9 cellular contexts compared by ENCODE assay signal in the genomic region with DNA sequence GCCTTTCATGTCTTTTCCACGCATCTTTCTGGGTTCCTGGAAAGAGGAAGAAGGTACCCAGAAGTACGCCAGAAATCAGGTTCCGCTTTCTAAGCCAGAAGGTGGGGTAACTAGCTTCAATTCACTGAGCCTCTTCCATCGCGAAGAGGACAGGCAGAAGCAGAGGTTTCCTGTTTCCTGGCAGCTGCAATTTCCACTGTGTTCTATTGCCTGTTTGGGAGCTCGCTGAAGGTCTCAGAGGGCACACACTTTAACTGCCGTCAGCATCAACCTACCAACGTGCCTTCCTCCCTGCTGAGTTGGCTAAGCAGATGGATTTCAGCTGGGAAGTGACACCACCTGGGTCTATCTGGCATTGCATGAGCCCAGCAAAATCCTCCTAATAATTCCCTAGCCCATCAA. TPM values are rescaled to one million over a fixed set of nuclear protein-coding genes. Genes with fewer than 3 reads are reported as not detected.
DNase-seq lines count a peak whose midpoint lies in the region; ATAC-seq and TF ChIP-seq lines count a peak whose summit lies in the region.
"Had no signal": no experiment of that assay in that cellular context is flagged by ENCODE, and none has a peak within 500 bp of the region (broad histone marks: within the 10 kb centered on the region; RNA-seq: fewer than 3 reads in every experiment).

No MANE protein-coding gene starts in this region.

- H3K9me3 ChIP-seq in SK-N-SH = no peaks in the 10 kb centered on the region

- H3K4me3 Mint-ChIP-seq in stimulated activated memory B cell treated with anti-CD40 and anti-IgM and Interleukin-4, amounts not matched to agents 10 μg/mL and 1 μg/mL and 100 μg/mL, for 72 hours = peak overlapping the region; percentile 51
- H3K4me3 Mint-ChIP-seq: brain had no signal

- peak overlapping the region; percentile 86 for H3K27ac Mint-ChIP-seq in stimulated activated memory B cell treated with anti-CD40 and anti-IgM and Interleukin-4, amounts not matched to agents 10 μg/mL and 1 μg/mL and 100 μg/mL, for 72 hours

- H3K27me3 Mint-ChIP-seq in stimulated activated memory B cell treated with anti-CD40 and anti-IgM and Interleukin-4, amounts not matched to agents 10 μg/mL and 1 μg/mL and 100 μg/mL, for 72 hours = no peaks in the 10 kb centered on the region

- H4K20me1 ChIP-seq in SK-N-SH (ENCODE audit: insufficient read depth) = no peaks in the 10 kb centered on the region

- DNase-seq in GDM1 (lab: John Stamatoyannopoulos, UW) = peak; percentile 94
- peak; percentile 25 for DNase-seq in LNCaP clone FGC (ENCODE audit: low read depth)
- no peak for DNase-seq in SK-N-SH
- DNase-seq in glomerular visceral epithelial cell (ENCODE audit: extremely low spot score) = peak; percentile 65
- DNase-seq in globus pallidus (ENCODE audit: low spot score) = no peak

- H3K9me3 Mint-ChIP-seq in stimulated activated memory B cell treated with anti-CD40 and anti-IgM and Interleukin-4, amounts not matched to agents 10 μg/mL and 1 μg/mL and 100 μg/mL, for 72 hours = no peaks in the 10 kb centered on the region
- H3K9me3 Mint-ChIP-seq: brain had no signal

- H3K4me1 ChIP-seq in SK-N-SH (ENCODE audit: control insufficient read depth in 1 of 2, insufficient read depth in 2 of 2, low read depth in 1 of 2, low read length in 1 of 2) = no peaks in the 10 kb centered on the region

- H3K27ac ChIP-seq in 22Rv1 = no peak overlapping the region
- no peak overlapping the region for H3K27ac ChIP-seq in SK-N-SH (ENCODE audit: low read depth in 2 of 2, low read length in 1 of 2)

- no peak for TF ChIP-seq EP300 in SK-N-SH (IDR thresholded peaks at IDR 0.05; ENCODE audit: borderline replicate concordance in 1 of 2, low read depth in 1 of 2, low read length in 1 of 2)

- no peaks in the 10 kb centered on the region for H3K9me2 ChIP-seq in SK-N-SH

- no peak overlapping the region for H3K9ac ChIP-seq in SK-N-SH

- H3K4me1 Mint-ChIP-seq in stimulated activated memory B cell treated with anti-CD40 and anti-IgM and Interleukin-4, amounts not matched to agents 10 μg/mL and 1 μg/mL and 100 μg/mL, for 72 hours = peaks cover 31% of the 10 kb centered on the region

- TF ChIP-seq RAD21 in SK-N-SH (IDR thresholded peaks at IDR 0.05; ENCODE audit: low read length) = no peak

- H3K36me3 Mint-ChIP-seq in stimulated activated memory B cell treated with anti-CD40 and anti-IgM and Interleukin-4, amounts not matched to agents 10 μg/mL and 1 μg/mL and 100 μg/mL, for 72 hours = peaks cover 55% of the 10 kb centered on the region
- H3K36me3 Mint-ChIP-seq: brain had no signal

- H3F3A ChIP-seq in SK-N-SH (replicated peaks; ENCODE audit: insufficient read depth) = no peaks in the 10 kb centered on the region

- POLR2A ChIA-PET in SK-N-SH (lab: Yijun Ruan, JAX) = no interaction called here

- H3K4me2 ChIP-seq in SK-N-SH = no peak overlapping the region

- no peaks in the 10 kb centered on the region for H3K27me3 ChIP-seq in SK-N-SH (ENCODE audit: insufficient read depth)

- TF ChIP-seq CTCF in 22Rv1 (IDR thresholded peaks at IDR 0.05) (peak; percentile 43), LNCaP clone FGC (IDR thresholded peaks at IDR 0.05; ENCODE audit: control insufficient read depth, extremely low read depth, insufficient read depth) (peak; percentile 67), SK-N-SH (IDR thresholded peaks at IDR 0.05) (peak; percentile 22; the same call in 1 of the 2 replicates)

- CTCF ChIA-PET in SK-N-SH (lab: Yijun Ruan, JAX) = interaction anchor here (0.8 to 1.6 kb wide), 4 partner anchors 10 to 353 kb away, joined by 3 to 6 read pairs (median 4); no protein-coding TSS in a partner anchor

- WGBS in SK-N-SH (ENCODE audit: low lambda C conversion rate) = 90% methylated on average over 6 of the region's 8 CpGs

- H3K4me3 ChIP-seq in LNCaP clone FGC (ENCODE audit: low read depth, low read length) (no peak overlapping the region), SK-N-SH (ENCODE audit: low read depth in 2 of 2, low read length in 1 of 2) (no peak overlapping the region)

- H3K36me3 ChIP-seq in SK-N-SH (replicated peaks in 1 of 2; ENCODE audit: control insufficient read depth in 1 of 2, insufficient read depth in 2 of 2, low read length in 1 of 2) = no peaks in the 10 kb centered on the region

- no peaks in the 10 kb centered on the region for H3K79me2 ChIP-seq in SK-N-SH (ENCODE audit: insufficient read depth)

- peak; percentile 86 for ATAC-seq in stimulated activated memory B cell treated with anti-CD40 and anti-IgM and Interleukin-4, amounts not matched to agents 10 μg/mL and 1 μg/mL and 100 μg/mL, for 72 hours
- ATAC-seq in GM21723 (IDR thresholded peaks at IDR 0.05; ENCODE audit: unreplicated experiment) = no peak

- no peak overlapping the region for H2AFZ ChIP-seq in SK-N-SH (ENCODE audit: low read depth)

TF ChIP-seq in SK-N-SH, 30 proteins besides CTCF, POLR2A, EP300 and RAD21:
- no peak for TF ChIP-seq FOXJ3 (CRISPR knock-in tag; IDR thresholded peaks at IDR 0.05)
- TF ChIP-seq, protein P1, sequence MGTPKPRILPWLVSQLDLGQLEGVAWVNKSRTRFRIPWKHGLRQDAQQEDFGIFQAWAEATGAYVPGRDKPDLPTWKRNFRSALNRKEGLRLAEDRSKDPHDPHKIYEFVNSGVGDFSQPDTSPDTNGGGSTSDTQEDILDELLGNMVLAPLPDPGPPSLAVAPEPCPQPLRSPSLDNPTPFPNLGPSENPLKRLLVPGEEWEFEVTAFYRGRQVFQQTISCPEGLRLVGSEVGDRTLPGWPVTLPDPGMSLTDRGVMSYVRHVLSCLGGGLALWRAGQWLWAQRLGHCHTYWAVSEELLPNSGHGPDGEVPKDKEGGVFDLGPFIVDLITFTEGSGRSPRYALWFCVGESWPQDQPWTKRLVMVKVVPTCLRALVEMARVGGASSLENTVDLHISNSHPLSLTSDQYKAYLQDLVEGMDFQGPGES (IDR thresholded peaks at IDR 0.05; ENCODE audit: low read depth, low read length) = no peak
- no peak for TF ChIP-seq JUND (IDR thresholded peaks at IDR 0.05)
- TF ChIP-seq RXRA (IDR thresholded peaks at IDR 0.05; ENCODE audit: borderline replicate concordance, low read depth) = no peak
- TF ChIP-seq TCF12 (IDR thresholded peaks at IDR 0.05) = no peak
- no peak for TF ChIP-seq SMC3 (IDR thresholded peaks at IDR 0.05; ENCODE audit: low read depth, low read length)
- no peak for TF ChIP-seq EZH2phosphoT487 (IDR thresholded peaks at IDR 0.05; ENCODE audit: borderline replicate concordance, low read depth)
- no peak for TF ChIP-seq FOSL2 (IDR thresholded peaks at IDR 0.05; ENCODE audit: borderline replicate concordance, low read depth)
- no peak for TF ChIP-seq MXI1 (IDR thresholded peaks at IDR 0.05; ENCODE audit: low read depth, low read length)
- TF ChIP-seq MEF2A (IDR thresholded peaks at IDR 0.05; ENCODE audit: borderline replicate concordance, low read depth) = no peak
- TF ChIP-seq RFX5 (IDR thresholded peaks at IDR 0.05; ENCODE audit: low read length) = no peak
- no peak for TF ChIP-seq FOXM1 (IDR thresholded peaks at IDR 0.05; ENCODE audit: low read depth)
- TF ChIP-seq, protein P2, sequence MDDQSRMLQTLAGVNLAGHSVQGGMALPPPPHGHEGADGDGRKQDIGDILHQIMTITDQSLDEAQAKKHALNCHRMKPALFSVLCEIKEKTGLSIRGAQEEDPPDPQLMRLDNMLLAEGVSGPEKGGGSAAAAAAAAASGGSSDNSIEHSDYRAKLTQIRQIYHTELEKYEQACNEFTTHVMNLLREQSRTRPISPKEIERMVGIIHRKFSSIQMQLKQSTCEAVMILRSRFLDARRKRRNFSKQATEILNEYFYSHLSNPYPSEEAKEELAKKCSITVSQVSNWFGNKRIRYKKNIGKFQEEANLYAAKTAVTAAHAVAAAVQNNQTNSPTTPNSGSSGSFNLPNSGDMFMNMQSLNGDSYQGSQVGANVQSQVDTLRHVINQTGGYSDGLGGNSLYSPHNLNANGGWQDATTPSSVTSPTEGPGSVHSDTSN (IDR thresholded peaks at IDR 0.05) = no peak
- TF ChIP-seq YY1 (IDR thresholded peaks at IDR 0.05; ENCODE audit: low read depth) = no peak
- TF ChIP-seq TAF1 (IDR thresholded peaks at IDR 0.05; ENCODE audit: borderline replicate concordance, low read depth, low read length) = no peak

RNA-seq across cellular contexts. Expression of a gene that starts 10.0 kb away (rescaled TPM):
- 2.0 and 6.0 TPM in 2 replicates for polyA plus RNA-seq in SK-N-SH (2012; rRNA removed)
- 2.7 and 2.8 TPM in 2 replicates for polyA plus RNA-seq in SK-N-SH (2012; cell fraction: cytosol; rRNA removed)
- 2.1 and 3.1 TPM in 2 replicates for polyA plus RNA-seq in SK-N-SH (2012; cell fraction: nucleus; rRNA removed)

RNA-seq across cellular contexts. Expression of a gene that starts 55.3 kb away (rescaled TPM):
- 66.8 and 97.6 TPM in 2 replicates for polyA plus RNA-seq in SK-N-SH (2012; rRNA removed)
- polyA plus RNA-seq in SK-N-SH (2012; cell fraction: cytosol; rRNA removed) = 112 and 139 TPM in 2 replicates
- 20.6 and 46.8 TPM in 2 replicates for polyA plus RNA-seq in SK-N-SH (2012; cell fraction: nucleus; rRNA removed)

Comparison
In these comparisons a context has a peak if more than half of its experiments do, and no peak if none do; other contexts are left out.
1. DNase-seq: peak in GDM1 (single experiment), LNCaP clone FGC (single experiment) and glomerular visceral epithelial cell (single experiment); none in SK-N-SH (single experiment) and globus pallidus (single experiment).
2. Peak in every context shown above with its lines, with median percentiles within 50 percentile points of each other: CTCF ChIP-seq.